10 cellular contexts compared by ENCODE assay signal in the genomic region with DNA sequence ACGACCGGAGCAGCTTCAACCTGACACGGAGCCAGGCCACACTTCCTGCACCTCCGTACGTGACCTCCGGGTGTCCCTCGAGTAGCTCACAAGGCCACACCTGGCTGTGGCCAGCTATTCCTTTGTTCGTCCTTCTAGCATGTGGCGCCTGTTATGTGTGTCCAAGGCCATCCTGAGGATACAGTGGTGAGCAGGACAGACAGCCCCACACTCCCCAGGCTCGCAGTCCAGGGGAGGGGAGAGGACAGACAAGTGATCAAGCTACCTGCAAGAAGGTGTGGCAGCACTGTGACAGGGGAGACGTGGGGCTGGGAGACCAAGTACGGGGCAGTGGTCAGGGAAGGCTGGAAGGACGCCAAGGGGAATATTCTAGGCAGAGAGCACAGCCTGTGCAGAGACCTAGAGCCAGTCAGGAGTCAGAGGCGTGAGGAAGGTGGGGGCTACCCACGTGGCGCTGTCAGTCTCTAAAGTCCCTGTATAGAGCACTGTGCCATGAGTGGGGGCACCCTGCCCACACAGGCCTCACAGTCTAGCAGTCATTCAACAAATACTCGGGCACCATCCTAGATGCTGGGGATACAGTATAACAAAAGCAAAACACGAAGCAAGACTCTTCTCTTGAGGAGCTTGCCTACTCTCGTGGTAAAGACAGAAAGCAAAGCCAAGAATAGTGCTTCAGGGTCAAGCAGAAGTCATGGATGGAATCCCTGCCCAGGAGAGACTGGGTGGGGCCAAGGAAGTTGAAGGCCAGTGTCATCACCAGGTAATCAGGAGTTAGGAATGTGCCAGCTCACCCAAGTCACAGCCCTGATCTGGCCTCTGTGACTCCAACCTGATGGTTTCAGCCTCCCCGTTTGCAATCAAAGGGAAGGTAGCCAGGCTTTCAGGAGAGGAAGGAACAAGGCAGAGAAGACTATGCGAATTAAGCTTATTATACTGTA. TPM values are rescaled to one million over a fixed set of nuclear protein-coding genes. Genes with fewer than 3 reads are reported as not detected.
DNase-seq lines count a peak whose midpoint lies in the region; ATAC-seq and TF ChIP-seq lines count a peak whose summit lies in the region.
"Had no signal": no experiment of that assay in that cellular context is flagged by ENCODE, and none has a peak within 500 bp of the region (broad histone marks: within the 10 kb centered on the region; RNA-seq: fewer than 3 reads in every experiment).

No MANE protein-coding gene starts in this region.

- H3K4me3 ChIP-seq in GM12864 (ENCODE audit: low read depth, low read length), result no peak overlapping the region
- no peak overlapping the region for H3K4me3 ChIP-seq in epithelial cell of proximal tubule (ENCODE audit: low read depth, low read length)
- no peak overlapping the region for H3K4me3 ChIP-seq in trophoblast cell (ENCODE audit: low read depth, low read length)
- no peak overlapping the region for H3K4me3 ChIP-seq in MM.1S (ENCODE audit: low read length)

- H4K12ac ChIP-seq in trophoblast cell (ENCODE audit: low read depth, low read length), result no peak overlapping the region

- H3K27me3 ChIP-seq in trophoblast cell (ENCODE audit: insufficient read depth, low read length), result no peaks in the 10 kb centered on the region
- peaks cover 20% of the 10 kb centered on the region for H3K27me3 ChIP-seq in MM.1S (replicated peaks; ENCODE audit: insufficient read depth, low read length)

- H2AFZ ChIP-seq in trophoblast cell (ENCODE audit: insufficient read depth, low read length, poor library complexity), result no peak overlapping the region
- H2AFZ ChIP-seq in MM.1S (ENCODE audit: low read length), result no peak overlapping the region

- H3K27me3 Mint-ChIP-seq in activated naive CD4-positive, alpha-beta T cell treated with anti-CD3 and anti-CD28 coated beads, Interleukin-2, amount 10 ng/mL, durations not matched to agents 7 days and 5 days, result peaks cover 15% of the 10 kb centered on the region

- H3K27ac Mint-ChIP-seq in activated naive CD4-positive, alpha-beta T cell treated with anti-CD3 and anti-CD28 coated beads, Interleukin-2, amount 10 ng/mL, durations not matched to agents 7 days and 5 days, result no peak overlapping the region

- H3K9me2 ChIP-seq in MM.1S (replicated peaks; ENCODE audit: insufficient read depth, low read length), result no peaks in the 10 kb centered on the region

- H3K79me2 ChIP-seq in trophoblast cell (ENCODE audit: control insufficient read depth, insufficient read depth, low read length, poor library complexity), result no peaks in the 10 kb centered on the region
- H3K79me2 ChIP-seq in MM.1S (ENCODE audit: low read length), result no peaks in the 10 kb centered on the region

- H4K20me1 ChIP-seq in MM.1S (ENCODE audit: insufficient read depth, low read length), result no peaks in the 10 kb centered on the region

- no peak overlapping the region for H3K4me3 Mint-ChIP-seq in activated naive CD4-positive, alpha-beta T cell treated with anti-CD3 and anti-CD28 coated beads, Interleukin-2, amount 10 ng/mL, durations not matched to agents 7 days and 5 days

- H2BK5ac ChIP-seq in trophoblast cell (ENCODE audit: low read depth, low read length, poor library complexity), result peak overlapping the region; percentile 4

- peaks cover 33% of the 10 kb centered on the region for H3K79me1 ChIP-seq in trophoblast cell (ENCODE audit: low read length)

- H3K36me3 Mint-ChIP-seq in activated naive CD4-positive, alpha-beta T cell treated with anti-CD3 and anti-CD28 coated beads, Interleukin-2, amount 10 ng/mL, durations not matched to agents 7 days and 5 days, result no peaks in the 10 kb centered on the region

- H3K9ac ChIP-seq in trophoblast cell (ENCODE audit: low read length), result no peak overlapping the region
- no peak overlapping the region for H3K9ac ChIP-seq in MM.1S (ENCODE audit: low read length)

- H2BK120ac ChIP-seq in trophoblast cell (ENCODE audit: insufficient read depth, low read length, poor library complexity), result peak overlapping the region; percentile 7

- H3K4me1 ChIP-seq in trophoblast cell (ENCODE audit: control insufficient read depth in 1 of 2, insufficient read depth in 2 of 2, low read length in 2 of 2), result peaks cover 24 to 37% of the 10 kb centered on the region in 2 experiments
- H3K4me1 ChIP-seq in MM.1S (ENCODE audit: low read length), result no peaks in the 10 kb centered on the region

- peaks cover 2% of the 10 kb centered on the region for H3K4me1 Mint-ChIP-seq in activated naive CD4-positive, alpha-beta T cell treated with anti-CD3 and anti-CD28 coated beads, Interleukin-2, amount 10 ng/mL, durations not matched to agents 7 days and 5 days

- H3K23ac ChIP-seq in trophoblast cell (ENCODE audit: low read length), result no peak overlapping the region

- peak overlapping the region; percentile 35 for H3K18ac ChIP-seq in trophoblast cell (ENCODE audit: low read length)

- H3K4ac ChIP-seq in trophoblast cell (ENCODE audit: low read depth, low read length), result peak overlapping the region; percentile 12

- H4K8ac ChIP-seq in trophoblast cell (ENCODE audit: low read depth, low read length), result no peak overlapping the region

- ATAC-seq in HG03354 (IDR thresholded peaks at IDR 0.05; ENCODE audit: poor library complexity, severe bottlenecking, unreplicated experiment), result no peak

- CTCF ChIA-PET in activated naive CD4-positive, alpha-beta T cell treated with anti-CD3 and anti-CD28 coated beads, Interleukin-2, amount 10 ng/mL, durations not matched to agents 7 days and 5 days (lab: Charles Lee), result interaction anchor here (1.5 kb wide), 1 partner anchor 17 kb away, joined by 3 read pairs; no protein-coding TSS in a partner anchor

- H3K4me2 ChIP-seq in trophoblast cell (ENCODE audit: low read length) (no peak overlapping the region), MM.1S (ENCODE audit: low read depth, low read length) (no peak overlapping the region)

- no peak for DNase-seq in GM12864 (ENCODE audit: low read depth)
- DNase-seq in M059J (ENCODE audit: low read depth), result peak; percentile 73
- no peak for DNase-seq in epithelial cell of proximal tubule (ENCODE audit: low read depth)
- peak; percentile 91 to 93 for DNase-seq in trophoblast cell
- no peak for DNase-seq in activated naive CD4-positive, alpha-beta T cell treated with anti-CD3 and anti-CD28 coated beads, Interleukin-2, amount 10 ng/mL, durations not matched to agents 7 days and 5 days
- DNase-seq in activated gamma-delta T cell treated with Interleukin-2 at 50 U/mL for 16 hours, result no peak
- DNase-seq in MM.1S, result no peak
- DNase-seq: hippocampal formation, NCI-H2081 had no signal

- peak overlapping the region; percentile 65 for H2AK5ac ChIP-seq in trophoblast cell (ENCODE audit: low read length)

- H3F3A ChIP-seq in MM.1S (ENCODE audit: insufficient read depth, low read length), result no peaks in the 10 kb centered on the region

- no CpG with 5 or more reads among the region's 21 CpGs for WGBS in trophoblast cell (ENCODE audit: extremely low coverage, insufficient coverage, insufficient read length)

- H2BK12ac ChIP-seq in trophoblast cell (ENCODE audit: low read length), result peak overlapping the region; percentile 61

- peak; percentile 16 for TF ChIP-seq CTCF in GM12864 (IDR thresholded peaks at IDR 0.05; ENCODE audit: low read depth, low read length, missing control alignments)
- peak; percentile 22 for TF ChIP-seq CTCF in epithelial cell of proximal tubule (conservative IDR thresholded peaks at IDR 0.05; ENCODE audit: low read depth, low read length)
- no peak for TF ChIP-seq CTCF in MM.1S (IDR thresholded peaks at IDR 0.05; ENCODE audit: low read length)

- H3K9me3 ChIP-seq in trophoblast cell (ENCODE audit: insufficient read depth, low read depth, low read length) (no peaks in the 10 kb centered on the region), MM.1S (replicated peaks; ENCODE audit: insufficient read depth, low read length) (no peaks in the 10 kb centered on the region)

- H3K27ac ChIP-seq in trophoblast cell (ENCODE audit: low read depth, low read length) (peak overlapping the region; percentile 3), MM.1S (ENCODE audit: low read length) (no peak overlapping the region)

- H4K91ac ChIP-seq in trophoblast cell (ENCODE audit: low read depth, low read length), result peak overlapping the region; percentile 71

- peak overlapping the region; percentile 47 for H3K14ac ChIP-seq in trophoblast cell (ENCODE audit: low read length)

- H3K36me3 ChIP-seq in trophoblast cell (ENCODE audit: control insufficient read depth in 1 of 2, insufficient read depth in 2 of 2, low read length in 2 of 2), result no peaks in the 10 kb centered on the region
- H3K36me3 ChIP-seq in MM.1S (replicated peaks; ENCODE audit: insufficient read depth, low read length), result no peaks in the 10 kb centered on the region

- H3K9me3 Mint-ChIP-seq in activated naive CD4-positive, alpha-beta T cell treated with anti-CD3 and anti-CD28 coated beads, Interleukin-2, amount 10 ng/mL, durations not matched to agents 7 days and 5 days, result no peaks in the 10 kb centered on the region

RNA-seq across cellular contexts. Expression of a gene that starts 58.6 kb away (rescaled TPM):
- total RNA-seq in M059J (2014; rRNA removed; shearing (Covaris generic)), result 2.1 and 4.7 TPM in 2 replicates
- 91.6 and 112 TPM in 2 replicates for total RNA-seq in epithelial cell of proximal tubule
- polyA plus RNA-seq in trophoblast cell (2013), result 16.0 and 17.5 TPM in 2 replicates

Comparison
In these comparisons a context has a peak if more than half of its experiments do, and no peak if none do; other contexts are left out.
1. DNase-seq: peak in M059J (single experiment) and trophoblast cell (2 of 2); none in GM12864 (single experiment), epithelial cell of proximal tubule (single experiment), activated naive CD4-positive, alpha-beta T cell treated with anti-CD3 and anti-CD28 coated beads, Interleukin-2, amount 10 ng/mL, durations not matched to agents 7 days and 5 days (single experiment), activated gamma-delta T cell treated with Interleukin-2 at 50 U/mL for 16 hours (single experiment) and MM.1S (single experiment).
2. RNA of a gene that starts 58.6 kb away (total RNA-seq): 91.6 to 112 TPM in epithelial cell of proximal tubule; 2.1 to 4.7 TPM in M059J; every median in the first group is over 10 times any median in the second.